In genomic region chr4:185467101-185467500, GRCh38 we compare ENCODE assay signal across 8 cellular contexts.
"Had no signal": no experiment of that assay in that cellular context is flagged by ENCODE, and none has a peak within 500 bp of the region (broad histone marks: within the 10 kb centered on the region; RNA-seq: fewer than 3 reads in every experiment).

No MANE protein-coding gene starts in this region.

- H3K27ac Mint-ChIP-seq: activated naive CD4-positive, alpha-beta T cell treated with anti-CD3 and anti-CD28 coated beads, Interleukin-2, amount 50 U/mL, for 24 hours; stimulated activated effector memory CD8-positive, alpha-beta T cell treated with anti-CD3 and anti-CD28 coated beads, Interleukin-12 subunit alpha, Interleukin-12 subunit beta, amount 100 ng/mL, for 72 hours had no signal

- H3K4me3 ChIP-seq: hepatocyte, right atrium auricular region, transverse colon had no signal

- H3K9me3 ChIP-seq: right atrium auricular region, transverse colon had no signal

- H3K9me3 Mint-ChIP-seq: activated naive CD4-positive, alpha-beta T cell treated with anti-CD3 and anti-CD28 coated beads, Interleukin-2, amount 50 U/mL, for 24 hours; stimulated activated effector memory CD8-positive, alpha-beta T cell treated with anti-CD3 and anti-CD28 coated beads, Interleukin-12 subunit alpha, Interleukin-12 subunit beta, amount 100 ng/mL, for 72 hours had no signal

- H3K4me3 Mint-ChIP-seq: activated naive CD4-positive, alpha-beta T cell treated with anti-CD3 and anti-CD28 coated beads, Interleukin-2, amount 50 U/mL, for 24 hours; stimulated activated effector memory CD8-positive, alpha-beta T cell treated with anti-CD3 and anti-CD28 coated beads, Interleukin-12 subunit alpha, Interleukin-12 subunit beta, amount 100 ng/mL, for 72 hours had no signal

- H3K36me3 ChIP-seq: right atrium auricular region, transverse colon had no signal

- H3K36me3 Mint-ChIP-seq: activated naive CD4-positive, alpha-beta T cell treated with anti-CD3 and anti-CD28 coated beads, Interleukin-2, amount 50 U/mL, for 24 hours; stimulated activated effector memory CD8-positive, alpha-beta T cell treated with anti-CD3 and anti-CD28 coated beads, Interleukin-12 subunit alpha, Interleukin-12 subunit beta, amount 100 ng/mL, for 72 hours had no signal

- H3K27me3 ChIP-seq: right atrium auricular region, transverse colon had no signal

- H3K27me3 Mint-ChIP-seq: activated naive CD4-positive, alpha-beta T cell treated with anti-CD3 and anti-CD28 coated beads, Interleukin-2, amount 50 U/mL, for 24 hours had no signal

- ATAC-seq: stimulated activated effector memory CD8-positive, alpha-beta T cell treated with anti-CD3 and anti-CD28 coated beads, Interleukin-12 subunit alpha, Interleukin-12 subunit beta, amount 100 ng/mL, for 72 hours had no signal

- DNase-seq: activated T-cell treated with anti-CD3 and anti-CD28 coated beads, Interleukin-2, amount 50 U/mL, for 1 hour; kidney glomerular epithelial cell; T-helper 2 cell; transverse colon had no signal

- H3K27ac ChIP-seq: hepatocyte, right atrium auricular region, transverse colon had no signal
